In the genomic region with DNA sequence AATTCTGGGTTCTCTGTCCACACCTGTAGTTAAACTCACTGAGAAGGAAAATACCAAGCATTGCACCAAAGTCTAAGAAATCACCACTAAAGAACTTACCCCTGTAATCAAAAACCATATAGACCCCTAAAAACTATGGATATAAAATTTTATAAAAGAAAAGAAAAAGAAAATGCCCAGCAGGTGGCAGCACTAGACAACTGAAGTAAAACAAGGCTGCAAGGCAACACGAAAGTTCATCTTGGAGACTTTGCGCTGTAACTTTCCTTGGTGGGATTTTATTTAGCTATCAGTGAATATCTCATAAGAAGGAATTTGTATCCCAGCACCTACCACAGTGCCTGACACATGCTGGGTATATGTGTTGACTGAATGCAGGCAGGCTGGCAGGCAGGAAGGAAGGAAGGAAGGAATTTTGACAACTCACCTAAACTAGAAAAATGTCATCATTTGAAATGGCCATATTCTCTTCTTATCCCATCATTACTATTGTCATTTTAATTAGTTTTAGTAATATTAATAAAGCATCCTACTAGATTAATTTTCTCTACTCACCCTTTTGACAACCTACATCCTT, we compare ENCODE assay signal across 8 cellular contexts.
DNase-seq lines count a peak whose midpoint lies in the region; ATAC-seq and TF ChIP-seq lines count a peak whose summit lies in the region.

No MANE protein-coding gene starts in this region.

- peak in 1 of 2 donors; percentile 39 for ATAC-seq in right cardiac atrium
- ATAC-seq in HG02870 (IDR thresholded peaks at IDR 0.05; ENCODE audit: unreplicated experiment): no peak
- ATAC-seq in HG02610 (IDR thresholded peaks at IDR 0.05; ENCODE audit: unreplicated experiment): no peak

- H3K36me3 ChIP-seq in adipocyte (ENCODE audit: control insufficient read depth, insufficient read depth, low read length, severe bottlenecking): no peaks in the 10 kb centered on the region
- no peaks in the 10 kb centered on the region for H3K36me3 ChIP-seq in smooth muscle cell (ENCODE audit: low read depth)

- no peak overlapping the region for H3K4me3 ChIP-seq in adipocyte (ENCODE audit: low read length)
- no peak overlapping the region for H3K4me3 ChIP-seq in right cardiac atrium (ENCODE audit: low read length)
- no peak overlapping the region for H3K4me3 ChIP-seq in smooth muscle cell

- H3K79me2 ChIP-seq in smooth muscle cell (ENCODE audit: low read depth): no peaks in the 10 kb centered on the region

- H3K27me3 ChIP-seq in adipocyte (replicated peaks; ENCODE audit: control insufficient read depth, insufficient read depth, low read length) (no peaks in the 10 kb centered on the region), right cardiac atrium (ENCODE audit: control insufficient read depth, insufficient read depth) (no peaks in the 10 kb centered on the region), smooth muscle cell (ENCODE audit: low read depth) (no peaks in the 10 kb centered on the region)

- peaks cover 26% of the 10 kb centered on the region for H3K4me1 ChIP-seq in adipocyte (ENCODE audit: control insufficient read depth, insufficient read depth, low read length)
- peaks cover 1% of the 10 kb centered on the region for H3K4me1 ChIP-seq in right cardiac atrium (ENCODE audit: control insufficient read depth, insufficient read depth, low read length)
- H3K4me1 ChIP-seq in smooth muscle cell (ENCODE audit: low read depth): no peaks in the 10 kb centered on the region

- H3K27ac ChIP-seq in right cardiac atrium (ENCODE audit: low read length): no peak overlapping the region
- H3K27ac ChIP-seq in smooth muscle cell (ENCODE audit: low read depth): no peak overlapping the region

- H3K4me2 ChIP-seq in smooth muscle cell: no peak overlapping the region

- DNase-seq in GM03348 (ENCODE audit: low spot score): peak; percentile 62
- DNase-seq in NCI-H1105 treated with DMSO at 0.1 percent for 48 hours (lab: John Stamatoyannopoulos, UW): peak; percentile 77
- peak; percentile 70 for DNase-seq in SW480 (ENCODE audit: low spot score)
- peak; percentile 93 for DNase-seq in adipocyte (ENCODE audit: low read depth)
- peak in 2 of 3 donors; percentile 35 to 66 for DNase-seq in right cardiac atrium
- no peak for DNase-seq in smooth muscle cell (lab: John Stamatoyannopoulos, UW; ENCODE audit: unreplicated experiment)

- H2AFZ ChIP-seq in smooth muscle cell (ENCODE audit: low read depth): no peak overlapping the region

- peaks cover 9% of the 10 kb centered on the region for H3F3A ChIP-seq in smooth muscle cell (ENCODE audit: low read depth)

- no peak overlapping the region for H3K9ac ChIP-seq in adipocyte (ENCODE audit: low read length)
- no peak overlapping the region for H3K9ac ChIP-seq in smooth muscle cell (ENCODE audit: low read depth)

- no peaks in the 10 kb centered on the region for H3K9me3 ChIP-seq in adipocyte (ENCODE audit: control insufficient read depth, low read length)
- H3K9me3 ChIP-seq in right cardiac atrium (ENCODE audit: control insufficient read depth, low read length): no peaks in the 10 kb centered on the region
- H3K9me3 ChIP-seq in smooth muscle cell (replicated peaks; ENCODE audit: low read depth): no peaks in the 10 kb centered on the region

- H4K20me1 ChIP-seq in smooth muscle cell (ENCODE audit: low read depth): no peaks in the 10 kb centered on the region

- WGBS in right cardiac atrium: 4% methylated on average over 2 of the region's 2 CpGs
- 10% methylated on average over 2 of the region's 2 CpGs for WGBS in smooth muscle cell (ENCODE audit: low lambda C conversion rate)

- peak; percentile 72 for TF ChIP-seq CTCF in smooth muscle cell (IDR thresholded peaks at IDR 0.05; ENCODE audit: borderline replicate concordance, insufficient read depth, poor library complexity, severe bottlenecking)

- intact Hi-C loops in right cardiac atrium (cut with DNase I): loop anchor here in 3 of 4 donors (2.0 to 5.0 kb wide), 4 partner anchors 71 to 452 kb away; no protein-coding TSS in a partner anchor
